In genomic region chr11:129747161-129747560, GRCh38 we compare ENCODE assay signal across 29 cellular contexts.
"Had no signal": no experiment of that assay in that cellular context is flagged by ENCODE, and none has a peak within 500 bp of the region (broad histone marks: within the 10 kb centered on the region; RNA-seq: fewer than 3 reads in every experiment).

No MANE protein-coding gene starts in this region.

- ATAC-seq: activated CD4-positive, alpha-beta T cell treated with anti-CD3 and anti-CD28 coated beads for 36 hours; activated CD8-positive, alpha-beta memory T cell treated with anti-CD3 and anti-CD28 coated beads, Interleukin-2, amount 10 ng/mL, durations not matched to agents 7 days and 5 days; activated CD8-positive, alpha-beta T cell treated with anti-CD3 and anti-CD28 coated beads, Interleukin-2, amount 10 ng/mL, durations not matched to agents 7 days and 5 days; activated naive CD8-positive, alpha-beta T cell treated with anti-CD3 and anti-CD28 coated beads, Interleukin-2, amount 50 U/mL, for 24 hours; body of pancreas; esophagus mucosa; gastroesophageal sphincter had no signal

- DNase-seq: activated CD4-positive, alpha-beta memory T cell treated with anti-CD3 and anti-CD28 coated beads for 36 hours; activated CD4-positive, alpha-beta T cell treated with anti-CD3 and anti-CD28 coated beads for 36 hours; activated CD4-positive, alpha-beta T cell treated with anti-CD3 and anti-CD28 coated beads, Interleukin-2, amount 10 ng/mL, durations not matched to agents 24 days and 14 days; activated CD4-positive, CD25-positive, alpha-beta regulatory T cell; activated CD4-positive, CD25-positive, alpha-beta regulatory T cell treated with anti-CD3 and anti-CD28 coated beads, Interleukin-2, amount 50 U/mL, for 72 hours; activated CD8-positive, alpha-beta memory T cell treated with anti-CD3 and anti-CD28 coated beads, Interleukin-2, amount 10 ng/mL, durations not matched to agents 7 days and 5 days; activated CD8-positive, alpha-beta memory T cell treated with anti-CD3 and anti-CD28 coated beads, Interleukin-2, amount 50 U/mL, for 4 hours; activated CD8-positive, alpha-beta T cell treated with anti-CD3 and anti-CD28 coated beads, Interleukin-2, amount 10 ng/mL, durations not matched to agents 7 days and 5 days; activated effector memory CD4-positive, alpha-beta T cell treated with anti-CD3 and anti-CD28 coated beads, Interleukin-2, amount 50 U/mL, for 16 hours; activated naive CD4-positive, alpha-beta T cell treated with anti-CD3 and anti-CD28 coated beads for 36 hours; activated naive CD8-positive, alpha-beta T cell treated with anti-CD3 and anti-CD28 coated beads for 36 hours; activated naive CD8-positive, alpha-beta T cell treated with anti-CD3 and anti-CD28 coated beads, Interleukin-2, amount 50 U/mL, for 24 hours; activated T-cell treated with anti-CD3 and anti-CD28 coated beads, Interleukin-2, amount 50 U/mL, for 1 hour; activated T-cell treated with anti-CD3 and anti-CD28 coated beads, Interleukin-2, amount 50 U/mL, for 48 hours; adrenal gland; amygdala; aorta; body of pancreas; central memory CD4-positive, alpha-beta T cell; cerebellar nuclear complex; colonic mucosa; effector CD8-positive, alpha-beta T cell; foreskin melanocyte; T-helper 2 cell had no signal

- H3K27ac ChIP-seq: adrenal gland, body of pancreas, cardiac muscle cell, colonic mucosa, gastroesophageal sphincter had no signal

- H3K9me3 ChIP-seq: adrenal gland, body of pancreas, colonic mucosa, gastroesophageal sphincter had no signal

- FAIRE-seq: endometrium, endothelial cell of umbilical vein had no signal

- H3K4me3 ChIP-seq: adrenal gland, body of pancreas, cardiac muscle cell, colonic mucosa, gastroesophageal sphincter had no signal

- H3K36me3 ChIP-seq: adrenal gland, cardiac muscle cell, colonic mucosa, gastroesophageal sphincter had no signal

- H3K4me1 ChIP-seq: colonic mucosa had no signal

- H3K27me3 ChIP-seq: adrenal gland, body of pancreas had no signal
